ENCODE assay signal across 32 cellular contexts in genomic region chr22:19652316-19652715, GRCh38.
"Had no signal": no experiment of that assay in that cellular context is flagged by ENCODE, and none has a peak within 500 bp of the region (broad histone marks: within the 10 kb centered on the region; RNA-seq: fewer than 3 reads in every experiment).

No MANE protein-coding gene starts in this region.

- H3K27ac ChIP-seq: adrenal gland, body of pancreas, brain microvascular endothelial cell, breast epithelium, VCaP had no signal

- H3K4me3 ChIP-seq: adrenal gland, body of pancreas, breast epithelium had no signal

- H3K27me3 ChIP-seq: body of pancreas, breast epithelium had no signal

- ATAC-seq: activated CD8-positive, alpha-beta T cell treated with anti-CD3 and anti-CD28 coated beads for 36 hours; activated naive CD4-positive, alpha-beta T cell treated with anti-CD3 and anti-CD28 coated beads, Interleukin-2, amount 50 U/mL, for 72 hours; activated T-cell treated with anti-CD3 and anti-CD28 coated beads, Interleukin-2, amount 50 U/mL, for 4 hours; activated T-cell treated with anti-CD3 and anti-CD28 coated beads, Interleukin-2, amount 50 U/mL, for 72 hours; activated T-helper 17 cell treated with anti-CD3 and anti-CD28 coated beads, Interleukin-2, amount 50 U/mL, for 72 hours; body of pancreas had no signal

- H3K36me3 ChIP-seq: adrenal gland, brain microvascular endothelial cell, breast epithelium had no signal

- DNase-seq: activated B cell treated with CpG ODN at 0.5 μM for 24 hours; activated CD4-positive, alpha-beta memory T cell treated with anti-CD3 and anti-CD28 coated beads for 36 hours; activated CD4-positive, alpha-beta T cell treated with anti-CD3 and anti-CD28 coated beads for 4 hours; activated CD4-positive, alpha-beta T cell treated with anti-CD3 and anti-CD28 coated beads, Interleukin-2, amount 10 ng/mL, durations not matched to agents 24 days and 14 days; activated CD4-positive, alpha-beta T cell treated with anti-CD3 and anti-CD28 coated beads, Interleukin-2, amount 50 U/mL, for 1 hour; activated CD4-positive, alpha-beta T cell treated with anti-CD3 and anti-CD28 coated beads, Interleukin-2, amount 50 U/mL, for 4 hours; activated CD4-positive, CD25-positive, alpha-beta regulatory T cell treated with anti-CD3 and anti-CD28 coated beads, Interleukin-2, amount 50 U/mL, for 72 hours; activated CD8-positive, alpha-beta memory T cell treated with anti-CD3 and anti-CD28 coated beads, Interleukin-2, amount 50 U/mL, for 4 hours; activated CD8-positive, alpha-beta T cell treated with anti-CD3 and anti-CD28 coated beads for 36 hours; activated effector memory CD4-positive, alpha-beta T cell treated with anti-CD3 and anti-CD28 coated beads, Interleukin-2, amount 50 U/mL, for 16 hours; activated gamma-delta T cell treated with Interleukin-2 at 50 U/mL for 16 hours; activated naive CD4-positive, alpha-beta T cell; activated naive CD4-positive, alpha-beta T cell treated with anti-CD3 and anti-CD28 coated beads for 36 hours; activated naive CD4-positive, alpha-beta T cell treated with anti-CD3 and anti-CD28 coated beads, Interleukin-2, amount 50 U/mL, for 16 hours; activated naive CD8-positive, alpha-beta T cell treated with anti-CD3 and anti-CD28 coated beads for 36 hours; activated T-cell treated with anti-CD3 and anti-CD28 coated beads for 4 hours; activated T-cell treated with anti-CD3 and anti-CD28 coated beads, Interleukin-2, amount 50 U/mL, for 1 hour; activated T-cell treated with anti-CD3 and anti-CD28 coated beads, Interleukin-2, amount 50 U/mL, for 4 hours; activated T-cell treated with anti-CD3 and anti-CD28 coated beads, Interleukin-2, amount 50 U/mL, for 72 hours; amniotic stem cell; aorta; body of pancreas; brain microvascular endothelial cell; central memory CD4-positive, alpha-beta T cell; T-helper 1 cell; T-helper 2 cell; T-helper 9 cell had no signal

- H3K4me1 ChIP-seq: adrenal gland, body of pancreas, breast epithelium had no signal
